Comparison of ENCODE assay signal across 25 cellular contexts in genomic region chr2:10453899-10454298, GRCh38. TPM values are rescaled to one million over a fixed set of nuclear protein-coding genes. Genes with fewer than 3 reads are reported as not detected.
DNase-seq lines count a peak whose midpoint lies in the region; ATAC-seq, FAIRE-seq and TF ChIP-seq lines count a peak whose summit lies in the region.
"Had no signal": no experiment of that assay in that cellular context is flagged by ENCODE, and none has a peak within 500 bp of the region (broad histone marks: within the 10 kb centered on the region; RNA-seq: fewer than 3 reads in every experiment).

No MANE protein-coding gene starts in this region.

- no peak overlapping the region for H3K4me3 ChIP-seq in A549
- no peak overlapping the region for H3K4me3 ChIP-seq in sigmoid colon
- H3K4me3 ChIP-seq in Caco-2 (ENCODE audit: low read depth, low read length), result no peak overlapping the region
- H3K4me3 ChIP-seq: cardiac muscle cell, uterus had no signal

- DNase-seq in A549 (ENCODE audit: low read depth in 1 of 2, low spot score in 1 of 2) (no peak), RWPE1 (ENCODE audit: low spot score) (no peak), foreskin keratinocyte (peak in 1 of 2 donors; percentile 70), sigmoid colon (no peak), GM12891 (ENCODE audit: insufficient read length, low spot score) (no peak), occipital lobe (lab: John Stamatoyannopoulos, UW) (no peak), Caco-2 (no peak)
- DNase-seq in stimulated activated naive CD4-positive, alpha-beta T cell (lab: John Stamatoyannopoulos, UW), result no peak
- DNase-seq: activated naive CD4-positive, alpha-beta T cell treated with anti-CD3 and anti-CD28 coated beads, Interleukin-2, amount 10 ng/mL, durations not matched to agents 7 days and 5 days; amniotic stem cell; dermis blood vessel endothelial cell; head of caudate nucleus; left colon; NCI-H446; NCI-H82; RPMI8226; stimulated activated CD8-positive, alpha-beta memory T cell treated with anti-CD3 and anti-CD28 coated beads, Interleukin-4, amount 100 ng/mL, for 48 hours; T-helper 9 cell; uterus had no signal

- H3K27ac Mint-ChIP-seq in Caco-2 (ENCODE audit: unreplicated experiment), result no peak overlapping the region
- H3K27ac Mint-ChIP-seq: activated naive CD4-positive, alpha-beta T cell treated with anti-CD3 and anti-CD28 coated beads, Interleukin-2, amount 10 ng/mL, durations not matched to agents 7 days and 5 days; activated T-helper 1 cell treated with anti-CD3 and anti-CD28 coated beads, Interleukin-12 subunit alpha, Interleukin-12 subunit beta, Interleukin-2, Interleukin-4 antibody, amounts not matched to agents 30 ng/mL and 10 ng/mL and 1 ng/mL, durations not matched to agents 14 hours and 24 hours and 36 hours; CD14-positive monocyte; WTC11 had no signal

- H3K4me1 ChIP-seq in A549 (peaks cover 52% of the 10 kb centered on the region), foreskin keratinocyte (peaks cover 25% of the 10 kb centered on the region), sigmoid colon (peaks cover 0 to 53% (median 30%) of the 10 kb centered on the region in 4 donors), Caco-2 (peaks cover 12% of the 10 kb centered on the region)

- intact Hi-C loops in sigmoid colon (cut with DNase I) (no loop called here), Caco-2 (cut with micrococcal nuclease; ENCODE audit: unreplicated experiment) (loop anchor here (5.0 kb wide), 1 partner anchor 98 kb away; no protein-coding TSS in a partner anchor)

- H3K27ac ChIP-seq in A549 (peak overlapping the region; percentile 46 to 79; a peak in 5 of 6 replicates), RWPE1 (peak overlapping the region; percentile 96), foreskin keratinocyte (peak overlapping the region; percentile 75), sigmoid colon (peak overlapping the region; percentile 58 to 75 (median 69))
- H3K27ac ChIP-seq: cardiac muscle cell, uterus had no signal

- H3K36me3 ChIP-seq in sigmoid colon (no peaks in the 10 kb centered on the region), Caco-2 (ENCODE audit: control insufficient read depth, insufficient read depth, low read length) (no peaks in the 10 kb centered on the region)
- H3K36me3 ChIP-seq: cardiac muscle cell, uterus had no signal

- no peak for TF ChIP-seq EP300 in A549 (IDR thresholded peaks at IDR 0.05)
- no peak for TF ChIP-seq EP300 in sigmoid colon (IDR thresholded peaks at IDR 0.05)

- no peak overlapping the region for H3K4me2 ChIP-seq in A549

- WGBS in A549 (ENCODE audit: missing lambda C conversion rate), result 90% methylated on average over 8 of the region's 9 CpGs
- 94 to 96% methylated on average over 9 of the region's 9 CpGs for WGBS in sigmoid colon, 2 donors

- POLR2A ChIA-PET in A549 (lab: Yijun Ruan, JAX), result no interaction called here
- POLR2A ChIA-PET in RWPE1 (lab: Yijun Ruan, JAX; ENCODE audit: low non-redundant PET), result no interaction called here
- POLR2A ChIA-PET in Caco-2 (lab: Charles Lee), result no interaction called here

- H3K27me3 Mint-ChIP-seq in Caco-2 (ENCODE audit: insufficient read depth, unreplicated experiment), result no peaks in the 10 kb centered on the region
- H3K27me3 Mint-ChIP-seq: IgD-negative memory B cell had no signal

- peaks cover 20% of the 10 kb centered on the region for H3K4me1 Mint-ChIP-seq in Caco-2 (ENCODE audit: low read depth, unreplicated experiment)

- TF ChIP-seq CTCF in A549 (IDR thresholded peaks at IDR 0.05), result no peak
- TF ChIP-seq CTCF in RWPE1 (conservative IDR thresholded peaks at IDR 0.05; ENCODE audit: low read depth), result no peak
- TF ChIP-seq CTCF in foreskin keratinocyte (conservative IDR thresholded peaks at IDR 0.05), result no peak
- no peak for TF ChIP-seq CTCF in sigmoid colon (IDR thresholded peaks at IDR 0.05)
- TF ChIP-seq CTCF in Caco-2 (IDR thresholded peaks at IDR 0.05; ENCODE audit: insufficient read depth in 1 of 2, low read depth in 1 of 2, low read length in 1 of 2, severe bottlenecking in 1 of 2, unreplicated experiment in 1 of 2), result no peak

- no peak for ATAC-seq in A549
- peak; percentile 14 for ATAC-seq in foreskin keratinocyte
- ATAC-seq: left colon, WTC11 had no signal

- H3K9me3 ChIP-seq in A549 (no peaks in the 10 kb centered on the region), sigmoid colon (no peaks in the 10 kb centered on the region), Caco-2 (no peaks in the 10 kb centered on the region)
- H3K9me3 ChIP-seq: uterus had no signal

- no TSS peak for BruUV-seq in Caco-2 (replicated peaks; lab: Mats Ljungman, UMichigan)

- FAIRE-seq in A549 (lab: Jason Lieb, UNC) (no peak), GM12891 (lab: Jason Lieb, UNC) (no peak)

- no peaks in the 10 kb centered on the region for H3K36me3 Mint-ChIP-seq in Caco-2 (ENCODE audit: insufficient read depth, unreplicated experiment)
- H3K36me3 Mint-ChIP-seq: CD14-positive monocyte, IgD-negative memory B cell, WTC11 had no signal

- CTCF ChIA-PET in A549 (lab: Yijun Ruan, JAX) (interaction anchor here (1.0 to 1.2 kb wide), 2 partner anchors 18 to 38 kb away, joined by 3 to 5 read pairs; no protein-coding TSS in a partner anchor), RWPE1 (lab: Yijun Ruan, JAX) (interaction anchor here (0.6 kb wide), 1 partner anchor 85 kb away, joined by 3 read pairs; no protein-coding TSS in a partner anchor), Caco-2 (lab: Charles Lee) (no interaction called here)

- H3K27me3 ChIP-seq in foreskin keratinocyte (no peaks in the 10 kb centered on the region), sigmoid colon (no peaks in the 10 kb centered on the region), Caco-2 (replicated peaks; ENCODE audit: control insufficient read depth, insufficient read depth, low read length) (no peaks in the 10 kb centered on the region)
- H3K27me3 ChIP-seq: cardiac muscle cell, uterus had no signal

- no peak for TF ChIP-seq RAD21 in A549 (conservative IDR thresholded peaks at IDR 0.05 in 1 of 2, IDR thresholded peaks at IDR 0.05 in 1 of 2)

- TF ChIP-seq POLR2A in A549 (IDR thresholded peaks at IDR 0.05; ENCODE audit: low read length) (no peak), sigmoid colon (IDR thresholded peaks at IDR 0.05) (no peak), GM12891 (IDR thresholded peaks at IDR 0.05; ENCODE audit: low read depth, low read length) (no peak)

- H3K4me3 Mint-ChIP-seq in Caco-2 (ENCODE audit: unreplicated experiment), result no peak overlapping the region
- H3K4me3 Mint-ChIP-seq: activated naive CD4-positive, alpha-beta T cell treated with anti-CD3 and anti-CD28 coated beads, Interleukin-2, amount 10 ng/mL, durations not matched to agents 7 days and 5 days; activated T-helper 1 cell treated with anti-CD3 and anti-CD28 coated beads, Interleukin-12 subunit alpha, Interleukin-12 subunit beta, Interleukin-2, Interleukin-4 antibody, amounts not matched to agents 30 ng/mL and 10 ng/mL and 1 ng/mL, durations not matched to agents 14 hours and 24 hours and 36 hours; CD14-positive monocyte; WTC11 had no signal

- H3K9me3 Mint-ChIP-seq in Caco-2 (ENCODE audit: unreplicated experiment), result no peaks in the 10 kb centered on the region
- H3K9me3 Mint-ChIP-seq: activated naive CD4-positive, alpha-beta T cell treated with anti-CD3 and anti-CD28 coated beads, Interleukin-2, amount 10 ng/mL, durations not matched to agents 7 days and 5 days; activated T-helper 1 cell treated with anti-CD3 and anti-CD28 coated beads, Interleukin-12 subunit alpha, Interleukin-12 subunit beta, Interleukin-2, Interleukin-4 antibody, amounts not matched to agents 30 ng/mL and 10 ng/mL and 1 ng/mL, durations not matched to agents 14 hours and 24 hours and 36 hours; CD14-positive monocyte; IgD-negative memory B cell; nephron; WTC11 had no signal

TF ChIP-seq in A549, 52 proteins besides CTCF, POLR2A, EP300 and RAD21 (continues in another document):
- TF ChIP-seq MYC (IDR thresholded peaks at IDR 0.05; ENCODE audit: borderline replicate concordance, low read length), result no peak
- no peak for TF ChIP-seq NFE2L2 (conservative IDR thresholded peaks at IDR 0.05; ENCODE audit: low read length)
- no peak for TF ChIP-seq HDAC2 (IDR thresholded peaks at IDR 0.05)
- no peak for TF ChIP-seq GATA3 (IDR thresholded peaks at IDR 0.05; ENCODE audit: borderline replicate concordance)
- no peak for TF ChIP-seq HOXA7 (CRISPR knock-in tag; IDR thresholded peaks at IDR 0.05)

TF ChIP-seq in GM12891, 5 proteins besides CTCF, POLR2A, EP300 and RAD21:
- TF ChIP-seq TAF1 (IDR thresholded peaks at IDR 0.05; ENCODE audit: low read depth, low read length) (no peak), POLR2AphosphoS5 (IDR thresholded peaks at IDR 0.05; ENCODE audit: low read depth, low read length) (no peak), PAX5 (IDR thresholded peaks at IDR 0.05; ENCODE audit: insufficient read depth, low read length, severe bottlenecking) (no peak), SPI1 (IDR thresholded peaks at IDR 0.05; ENCODE audit: low read depth, low read length) (no peak), POU2F2 (IDR thresholded peaks at IDR 0.05; ENCODE audit: low read depth, low read length) (no peak)

RNA-seq across cellular contexts. Expression of gene ODC1, which starts 5.8 kb away (rescaled TPM):
- polyA plus RNA-seq in A549 (2011; rRNA removed) (198 and 265 TPM in 2 replicates), A549 (2017; fragmentation: RNase III; extraction: RNeasy Plus Mini Kit Qiagen cat#74134 plus additional on column Dnase treatment) (56.3 to 89.5 TPM (median 57.8 TPM) in 3 replicates), foreskin keratinocyte (171 and 184 TPM in 2 replicates), sigmoid colon (10 to 100 TPM; 34.8 to 88.2 (median 54.3) TPM)
- 147 and 159 TPM in 2 replicates for polyA plus RNA-seq in A549 (2012; cell fraction: cytosol; rRNA removed)
- polyA plus RNA-seq in A549 (2012; cell fraction: nucleus; rRNA removed), result 84.5 and 165 TPM in 2 replicates
- polyA minus RNA-seq in A549 (2011; rRNA and poly(A)+ RNA removed), result 110 and 113 TPM in 2 replicates
- total RNA-seq in foreskin keratinocyte (207 and 211 TPM in 2 replicates), sigmoid colon (10 to 100 TPM; 44.6 to 84.4 (median 53.7) TPM), occipital lobe (167 TPM), Caco-2 (2022) (277 and 285 TPM in 2 replicates)
- 107 TPM for polyA plus RNA-seq in GM12891 (2012; ENCODE audit: low read depth, missing spikeins)
